14 cellular contexts compared by ENCODE assay signal in genomic region chr11:72762641-72763304, GRCh38. TPM values are rescaled to one million over a fixed set of nuclear protein-coding genes. Genes with fewer than 3 reads are reported as not detected.
DNase-seq lines count a peak whose midpoint lies in the region; ATAC-seq and TF ChIP-seq lines count a peak whose summit lies in the region.
"Had no signal": no experiment of that assay in that cellular context is flagged by ENCODE, and none has a peak within 500 bp of the region (broad histone marks: within the 10 kb centered on the region; RNA-seq: fewer than 3 reads in every experiment).

No MANE protein-coding gene starts in this region.

- H3K4me3 Mint-ChIP-seq in CD14-positive monocyte = no peak overlapping the region
- H3K4me3 Mint-ChIP-seq: naive thymus-derived CD8-positive, alpha-beta T cell had no signal

- peak overlapping the region in 4 of 7 donors; percentile 2 to 59 (median 20) for H3K27ac Mint-ChIP-seq in CD14-positive monocyte
- H3K27ac Mint-ChIP-seq: naive thymus-derived CD8-positive, alpha-beta T cell had no signal

- no peaks in the 10 kb centered on the region for H3K9me3 Mint-ChIP-seq in CD14-positive monocyte

- DNase-seq in CD14-positive monocyte (ENCODE audit: low spot score) (no peak), GM13977 (ENCODE audit: low spot score) (peak; percentile 70), dermis blood vessel endothelial cell (peak; percentile 25), DMS 273 treated with DMSO at 0.1 percent for 48 hours (lab: John Stamatoyannopoulos, UW) (no peak), NCI-H187 (lab: John Stamatoyannopoulos, UW) (no peak), caudate nucleus (lab: John Stamatoyannopoulos, UW) (no peak), HPDE6-E6E7 (ENCODE audit: extremely low spot score) (no peak)
- DNase-seq: activated gamma-delta T cell treated with Interleukin-2 at 50 U/mL for 16 hours; BE2C; naive thymus-derived CD8-positive, alpha-beta T cell; WERI-Rb-1 had no signal

- peaks cover 5 to 17% of the 10 kb centered on the region in 2 donors for H3K36me3 Mint-ChIP-seq in CD14-positive monocyte

- intact Hi-C loops in CD14-positive monocyte (cut with micrococcal nuclease) = no loop called here

- H3K27me3 Mint-ChIP-seq in CD14-positive monocyte (ENCODE audit: low read depth in 3 of 3) = peaks cover 9 to 12% (median 10%) of the 10 kb centered on the region in 3 donors
- H3K27me3 Mint-ChIP-seq: naive thymus-derived CD8-positive, alpha-beta T cell had no signal

- in situ Hi-C loops in GM13977 (cut with MboI; ENCODE audit: low pct_unique_long_range_greater_than_20kb, low sequenced_read_pairs, unreplicated experiment) = no loop called here

- no peak for TF ChIP-seq CTCF in CD14-positive monocyte (IDR thresholded peaks at IDR 0.05)
- no peak for TF ChIP-seq CTCF in GM13977 (IDR thresholded peaks at IDR 0.05; ENCODE audit: extremely low read depth, insufficient read depth, missing control alignments)

- no peak overlapping the region for H3K27ac ChIP-seq in caudate nucleus (ENCODE audit: low read depth, low read length)
- H3K27ac ChIP-seq: cardiac muscle cell, right atrium auricular region, WERI-Rb-1 had no signal

- peak; percentile 69 for ATAC-seq in HG03095 (IDR thresholded peaks at IDR 0.05; ENCODE audit: unreplicated experiment)

- peaks cover 38% of the 10 kb centered on the region for H3K4me1 Mint-ChIP-seq in CD14-positive monocyte

RNA-seq across cellular contexts. Expression of gene ARAP1, which starts 10.6 kb away (rescaled TPM):
- polyA plus RNA-seq in CD14-positive monocyte = 10 to 100 TPM; 48.7 to 79.0 TPM
- 80.0 and 127 TPM in 2 replicates for total RNA-seq in dermis blood vessel endothelial cell

RNA-seq across cellular contexts. Expression of gene STARD10, which starts 31.1 kb away (rescaled TPM):
- polyA plus RNA-seq in CD14-positive monocyte = 10 to 100 TPM; 13.6 to 15.4 TPM
- total RNA-seq in dermis blood vessel endothelial cell = 35.7 and 60.4 TPM in 2 replicates

RNA-seq across cellular contexts. Expression of gene ATG16L2, which starts 51.4 kb away (rescaled TPM):
- polyA plus RNA-seq in CD14-positive monocyte = 10 to 100 TPM; 36.9 to 46.8 TPM
- total RNA-seq in dermis blood vessel endothelial cell = 6.5 and 22.1 TPM in 2 replicates

Comparison
In these comparisons a context has a peak if more than half of its experiments do, and no peak if none do; other contexts are left out.
1. DNase-seq: peak in GM13977 (single experiment) and dermis blood vessel endothelial cell (single experiment); none in CD14-positive monocyte (single experiment), DMS 273 treated with DMSO at 0.1 percent for 48 hours (single experiment), NCI-H187 (0 of 2), caudate nucleus (0 of 61) and HPDE6-E6E7 (single experiment).